ENCODE assay signal across 10 cellular contexts in genomic region chr14:103688906-103689902, GRCh38. TPM values are rescaled to one million over a fixed set of nuclear protein-coding genes. Genes with fewer than 3 reads are reported as not detected.
A peak's percentile ranks its signal among the peaks of the same experiment; 100 is the strongest.
DNase-seq lines count a peak whose midpoint lies in the region; ATAC-seq and TF ChIP-seq lines count a peak whose summit lies in the region.
"Had no signal": no experiment of that assay in that cellular context is flagged by ENCODE, and none has a peak within 500 bp of the region (broad histone marks: within the 10 kb centered on the region; RNA-seq: fewer than 3 reads in every experiment).

No MANE protein-coding gene starts in this region.

- POLR2A ChIA-PET in activated B cell treated with CpG ODN at 0.5 μM for 24 hours (lab: Charles Lee), result interaction anchor here (0.8 to 0.9 kb wide), 2 partner anchors 10 to 13 kb away, joined by 3 to 4 read pairs; no protein-coding TSS in a partner anchor

- DNase-seq in DMS79 treated with DMSO at 0.1 percent for 48 hours (lab: John Stamatoyannopoulos, UW) (peak; percentile 59), activated B cell treated with CpG ODN at 0.5 μM for 24 hours (no peak), lung (ENCODE audit: low spot score) (peak; percentile 79), SK-N-DZ (ENCODE audit: low spot score) (no peak), OCI-M2 (lab: John Stamatoyannopoulos, UW; ENCODE audit: unreplicated experiment) (no peak), KG1 (lab: John Stamatoyannopoulos, UW) (no peak)
- no peak for DNase-seq in activated naive CD4-positive, alpha-beta T cell treated with anti-CD3 and anti-CD28 coated beads, Interleukin-2, amount 50 U/mL, for 16 hours
- DNase-seq: stimulated activated CD4-positive, alpha-beta T cell treated with anti-CD3 and anti-CD28 coated beads, Interleukin-1b, Interleukin-23, amount 100 ng/mL, for 48 hours had no signal

- H3K4me3 Mint-ChIP-seq in activated B cell treated with CpG ODN at 0.5 μM for 24 hours, result peak overlapping the region; percentile 65

- H3K27ac ChIP-seq in lung (ENCODE audit: low read depth in 1 of 2, low read length in 1 of 2), result peak overlapping the region; percentile 11 to 39

- H3K27ac Mint-ChIP-seq in activated B cell treated with CpG ODN at 0.5 μM for 24 hours, result peak overlapping the region; percentile 81

- no peak overlapping the region for H3K4me3 ChIP-seq in lung
- H3K4me3 ChIP-seq: K562 had no signal

- CTCF ChIA-PET in activated B cell treated with CpG ODN at 0.5 μM for 24 hours (lab: Charles Lee), result no interaction called here

- peaks cover 45% of the 10 kb centered on the region for H3K4me1 Mint-ChIP-seq in activated B cell treated with CpG ODN at 0.5 μM for 24 hours

- H3K36me3 Mint-ChIP-seq in activated B cell treated with CpG ODN at 0.5 μM for 24 hours (ENCODE audit: low read depth), result peaks cover 64% of the 10 kb centered on the region

- intact Hi-C loops in activated B cell treated with CpG ODN at 0.5 μM for 24 hours (cut with micrococcal nuclease), result no loop called here

- H3K9me3 ChIP-seq in lung (ENCODE audit: control insufficient read depth in 2 of 2, insufficient read depth in 1 of 2, low read length in 1 of 2), result peaks cover 0 to 1% of the 10 kb centered on the region in 2 donors

- 66 to 82% methylated on average over 16 of the region's 16 CpGs for WGBS in lung, 2 donors

- no peak for TF ChIP-seq CTCF in activated B cell treated with CpG ODN at 0.5 μM for 24 hours (IDR thresholded peaks at IDR 0.05)
- TF ChIP-seq CTCF in lung (IDR thresholded peaks at IDR 0.05; ENCODE audit: control extremely low read depth, extremely low read depth), result no peak

- peak; percentile 59 for ATAC-seq in GM19438 (IDR thresholded peaks at IDR 0.05; ENCODE audit: low read depth, unreplicated experiment)
- ATAC-seq in activated B cell treated with CpG ODN at 0.5 μM for 24 hours (ENCODE audit: low read depth), result peak; percentile 45
- ATAC-seq in lung (ENCODE audit: insufficient read depth, low FRiP score), result peak; percentile 51
- ATAC-seq: K562 had no signal

- peaks cover 23 to 46% of the 10 kb centered on the region in 2 donors for H3K36me3 ChIP-seq in lung (ENCODE audit: control insufficient read depth in 2 of 2, insufficient read depth in 2 of 2, low read length in 2 of 2)

- H3K9me3 Mint-ChIP-seq in activated B cell treated with CpG ODN at 0.5 μM for 24 hours, result no peaks in the 10 kb centered on the region

- no peaks in the 10 kb centered on the region for H3K27me3 Mint-ChIP-seq in activated B cell treated with CpG ODN at 0.5 μM for 24 hours

- H3K4me1 ChIP-seq in lung (ENCODE audit: control insufficient read depth in 2 of 2, insufficient read depth in 2 of 2, low read length in 2 of 2), result peaks cover 0 to 6% of the 10 kb centered on the region in 2 donors

- H3K27me3 ChIP-seq in lung (ENCODE audit: control insufficient read depth, insufficient read depth), result no peaks in the 10 kb centered on the region

RNA-seq across cellular contexts. Expression of gene XRCC3, which starts 26.0 kb away (rescaled TPM):
- 23.5 and 26.0 TPM in 2 replicates for total RNA-seq in activated B cell treated with CpG ODN at 0.5 μM for 24 hours
- 10 to 100 TPM in 1 of 2 donors, 1 to 10 TPM in 1; 6.5 to 10.4 TPM for total RNA-seq in lung
- polyA plus RNA-seq in lung, result 1 to 10 TPM; 4.4 to 5.4 TPM
- polyA plus RNA-seq in SK-N-DZ (2014; cell fraction: cytosol; rRNA removed), result 33.5 and 41.9 TPM in 2 replicates
- 61.4 and 67.5 TPM in 2 replicates for polyA plus RNA-seq in SK-N-DZ (2014; cell fraction: nucleus; rRNA removed)

RNA-seq across cellular contexts. Expression of gene ZFYVE21, which starts 26.4 kb away (rescaled TPM):
- total RNA-seq in activated B cell treated with CpG ODN at 0.5 μM for 24 hours, result 12.4 and 16.7 TPM in 2 replicates
- 10 to 100 TPM; 52.7 to 68.3 TPM for total RNA-seq in lung
- polyA plus RNA-seq in lung, result 10 to 100 TPM; 39.4 to 42.3 TPM
- polyA plus RNA-seq in SK-N-DZ (2014; cell fraction: cytosol; rRNA removed), result 20.8 and 20.9 TPM in 2 replicates
- polyA plus RNA-seq in SK-N-DZ (2014; cell fraction: nucleus; rRNA removed), result 52.4 and 53.0 TPM in 2 replicates

Comparison
In these comparisons a context has a peak if more than half of its experiments do, and no peak if none do; other contexts are left out.
1. DNase-seq: peak in DMS79 treated with DMSO at 0.1 percent for 48 hours (single experiment) and lung (single experiment); none in activated B cell treated with CpG ODN at 0.5 μM for 24 hours (single experiment), SK-N-DZ (single experiment), OCI-M2 (single experiment), KG1 (single experiment) and activated naive CD4-positive, alpha-beta T cell treated with anti-CD3 and anti-CD28 coated beads, Interleukin-2, amount 50 U/mL, for 16 hours (single experiment).
2. Peak in every context shown above with its lines, with median percentiles within 50 percentile points of each other: ATAC-seq.